In genomic region chr1:64691631-64692030, GRCh38 we compare ENCODE assay signal across 16 cellular contexts. TPM values are rescaled to one million over a fixed set of nuclear protein-coding genes. Genes with fewer than 3 reads are reported as not detected.
DNase-seq lines count a peak whose midpoint lies in the region; ATAC-seq, FAIRE-seq and TF ChIP-seq lines count a peak whose summit lies in the region.
"Had no signal": no experiment of that assay in that cellular context is flagged by ENCODE, and none has a peak within 500 bp of the region (broad histone marks: within the 10 kb centered on the region; RNA-seq: fewer than 3 reads in every experiment).

No MANE protein-coding gene starts in this region.

- in situ Hi-C loops in brain microvascular endothelial cell (cut with HindIII; ENCODE audit: low pct_ligation_motif_present, low sequenced_read_pairs), result no loop called here

- no peak overlapping the region for H3K4me3 Mint-ChIP-seq in activated naive CD4-positive, alpha-beta T cell treated with anti-CD3 and anti-CD28 coated beads for 36 hours
- no peak overlapping the region for H3K4me3 Mint-ChIP-seq in activated naive CD4-positive, alpha-beta T cell treated with anti-CD3 and anti-CD28 coated beads, Interleukin-2, amount 10 ng/mL, durations not matched to agents 7 days and 5 days

- H3K4me1 ChIP-seq in upper lobe of right lung, result peaks cover 14% of the 10 kb centered on the region

- TF ChIP-seq CTCF in brain microvascular endothelial cell (IDR thresholded peaks at IDR 0.05; ENCODE audit: low read depth, low read length, missing control alignments) (no peak), upper lobe of right lung (IDR thresholded peaks at IDR 0.05) (no peak)

- H3K27me3 Mint-ChIP-seq in activated naive CD4-positive, alpha-beta T cell treated with anti-CD3 and anti-CD28 coated beads for 36 hours (ENCODE audit: low read depth), result no peaks in the 10 kb centered on the region
- H3K27me3 Mint-ChIP-seq in activated naive CD4-positive, alpha-beta T cell treated with anti-CD3 and anti-CD28 coated beads, Interleukin-2, amount 10 ng/mL, durations not matched to agents 7 days and 5 days, result no peaks in the 10 kb centered on the region

- H3K27me3 ChIP-seq in brain microvascular endothelial cell (replicated peaks), result no peaks in the 10 kb centered on the region
- H3K27me3 ChIP-seq in upper lobe of right lung, result no peaks in the 10 kb centered on the region
- H3K27me3 ChIP-seq: ovary, vagina had no signal

- peaks cover 5% of the 10 kb centered on the region for H3K4me1 Mint-ChIP-seq in activated naive CD4-positive, alpha-beta T cell treated with anti-CD3 and anti-CD28 coated beads for 36 hours (ENCODE audit: low read depth)
- peaks cover 12% of the 10 kb centered on the region for H3K4me1 Mint-ChIP-seq in activated naive CD4-positive, alpha-beta T cell treated with anti-CD3 and anti-CD28 coated beads, Interleukin-2, amount 10 ng/mL, durations not matched to agents 7 days and 5 days

- no peak overlapping the region for H3K4me3 ChIP-seq in brain microvascular endothelial cell (ENCODE audit: low read depth, low read length)
- H3K4me3 ChIP-seq in upper lobe of right lung, result peak overlapping the region; percentile 4
- H3K4me3 ChIP-seq: ovary, vagina had no signal

- CTCF ChIA-PET in activated naive CD4-positive, alpha-beta T cell treated with anti-CD3 and anti-CD28 coated beads for 36 hours (lab: Charles Lee), result interaction anchor here (1.3 to 1.7 kb wide), 2 partner anchors 13 to 132 kb away, joined by 6 to 7 read pairs; no protein-coding TSS in a partner anchor
- CTCF ChIA-PET in activated naive CD4-positive, alpha-beta T cell treated with anti-CD3 and anti-CD28 coated beads, Interleukin-2, amount 10 ng/mL, durations not matched to agents 7 days and 5 days (lab: Charles Lee), result no interaction called here

- H3K36me3 ChIP-seq in brain microvascular endothelial cell (replicated peaks) (no peaks in the 10 kb centered on the region), upper lobe of right lung (no peaks in the 10 kb centered on the region)
- H3K36me3 ChIP-seq: ovary had no signal

- no peak for ATAC-seq in upper lobe of right lung

- FAIRE-seq in GM19239 (lab: Jason Lieb, UNC), result no peak
- FAIRE-seq: H1 had no signal

- no peaks in the 10 kb centered on the region for H3K9me3 ChIP-seq in upper lobe of right lung
- H3K9me3 ChIP-seq: ovary, vagina had no signal

- H3K36me3 Mint-ChIP-seq in activated naive CD4-positive, alpha-beta T cell treated with anti-CD3 and anti-CD28 coated beads for 36 hours (ENCODE audit: low read depth), result no peaks in the 10 kb centered on the region
- H3K36me3 Mint-ChIP-seq in activated naive CD4-positive, alpha-beta T cell treated with anti-CD3 and anti-CD28 coated beads, Interleukin-2, amount 10 ng/mL, durations not matched to agents 7 days and 5 days, result no peaks in the 10 kb centered on the region

- peak; percentile 8 for DNase-seq in activated naive CD4-positive, alpha-beta T cell treated with anti-CD3 and anti-CD28 coated beads for 36 hours
- DNase-seq in activated naive CD4-positive, alpha-beta T cell treated with anti-CD3 and anti-CD28 coated beads, Interleukin-2, amount 10 ng/mL, durations not matched to agents 7 days and 5 days, result no peak
- DNase-seq in brain microvascular endothelial cell, result peak; percentile 51
- peak; percentile 11 for DNase-seq in hepatic stellate cell (ENCODE audit: low spot score)
- DNase-seq in upper lobe of right lung, result no peak
- no peak for DNase-seq in GM19238 (ENCODE audit: insufficient read length, low spot score)
- DNase-seq in NCI-H748 treated with DMSO at 0.1 percent for 48 hours (lab: John Stamatoyannopoulos, UW), result no peak
- DNase-seq in GM19239 (ENCODE audit: insufficient read length, low spot score), result no peak
- DNase-seq: activated CD4-positive, CD25-positive, alpha-beta regulatory T cell treated with anti-CD3 and anti-CD28 coated beads, Interleukin-2, amount 50 U/mL, for 72 hours; cortex of kidney; DMS 273 treated with DMSO at 0.1 percent for 48 hours; head of caudate nucleus; ovary had no signal

- intact Hi-C loops in activated naive CD4-positive, alpha-beta T cell treated with anti-CD3 and anti-CD28 coated beads for 36 hours (cut with micrococcal nuclease), result no loop called here
- intact Hi-C loops in upper lobe of right lung (cut with DNase I), result no loop called here

- H3K9me3 Mint-ChIP-seq in activated naive CD4-positive, alpha-beta T cell treated with anti-CD3 and anti-CD28 coated beads for 36 hours, result no peaks in the 10 kb centered on the region
- no peaks in the 10 kb centered on the region for H3K9me3 Mint-ChIP-seq in activated naive CD4-positive, alpha-beta T cell treated with anti-CD3 and anti-CD28 coated beads, Interleukin-2, amount 10 ng/mL, durations not matched to agents 7 days and 5 days
- H3K9me3 Mint-ChIP-seq: activated T-helper 2 cell treated with anti-CD3 and anti-CD28 coated beads, Interferon-gamma antibody, Interleukin-2, Interleukin-4, amounts not matched to agents 10 μg/mL and 5 μg/mL and 100 μg/mL, durations not matched to agents 14 hours and 24 hours and 36 hours had no signal

- peak overlapping the region; percentile 63 for H3K27ac Mint-ChIP-seq in activated naive CD4-positive, alpha-beta T cell treated with anti-CD3 and anti-CD28 coated beads for 36 hours
- no peak overlapping the region for H3K27ac Mint-ChIP-seq in activated naive CD4-positive, alpha-beta T cell treated with anti-CD3 and anti-CD28 coated beads, Interleukin-2, amount 10 ng/mL, durations not matched to agents 7 days and 5 days
- H3K27ac Mint-ChIP-seq: activated T-helper 2 cell treated with anti-CD3 and anti-CD28 coated beads, Interferon-gamma antibody, Interleukin-2, Interleukin-4, amounts not matched to agents 10 μg/mL and 5 μg/mL and 100 μg/mL, durations not matched to agents 14 hours and 24 hours and 36 hours had no signal

- H3K27ac ChIP-seq in brain microvascular endothelial cell (no peak overlapping the region), upper lobe of right lung (peak overlapping the region; percentile 1)
- H3K27ac ChIP-seq: ovary, vagina had no signal

RNA-seq across cellular contexts. Expression of gene RAVER2, which starts 53.2 kb away (rescaled TPM):
- 1 to 10 TPM; 2.3 to 2.5 TPM for total RNA-seq in activated naive CD4-positive, alpha-beta T cell treated with anti-CD3 and anti-CD28 coated beads for 36 hours
- 12.8 TPM for total RNA-seq in upper lobe of right lung

Comparison
In these comparisons a context has a peak if more than half of its experiments do, and no peak if none do; other contexts are left out.
1. DNase-seq: peak in activated naive CD4-positive, alpha-beta T cell treated with anti-CD3 and anti-CD28 coated beads for 36 hours (single experiment), brain microvascular endothelial cell (single experiment) and hepatic stellate cell (single experiment); none in activated naive CD4-positive, alpha-beta T cell treated with anti-CD3 and anti-CD28 coated beads, Interleukin-2, amount 10 ng/mL, durations not matched to agents 7 days and 5 days (single experiment), upper lobe of right lung (single experiment), GM19238 (single experiment), NCI-H748 treated with DMSO at 0.1 percent for 48 hours (single experiment) and GM19239 (single experiment).